In the genomic region with DNA sequence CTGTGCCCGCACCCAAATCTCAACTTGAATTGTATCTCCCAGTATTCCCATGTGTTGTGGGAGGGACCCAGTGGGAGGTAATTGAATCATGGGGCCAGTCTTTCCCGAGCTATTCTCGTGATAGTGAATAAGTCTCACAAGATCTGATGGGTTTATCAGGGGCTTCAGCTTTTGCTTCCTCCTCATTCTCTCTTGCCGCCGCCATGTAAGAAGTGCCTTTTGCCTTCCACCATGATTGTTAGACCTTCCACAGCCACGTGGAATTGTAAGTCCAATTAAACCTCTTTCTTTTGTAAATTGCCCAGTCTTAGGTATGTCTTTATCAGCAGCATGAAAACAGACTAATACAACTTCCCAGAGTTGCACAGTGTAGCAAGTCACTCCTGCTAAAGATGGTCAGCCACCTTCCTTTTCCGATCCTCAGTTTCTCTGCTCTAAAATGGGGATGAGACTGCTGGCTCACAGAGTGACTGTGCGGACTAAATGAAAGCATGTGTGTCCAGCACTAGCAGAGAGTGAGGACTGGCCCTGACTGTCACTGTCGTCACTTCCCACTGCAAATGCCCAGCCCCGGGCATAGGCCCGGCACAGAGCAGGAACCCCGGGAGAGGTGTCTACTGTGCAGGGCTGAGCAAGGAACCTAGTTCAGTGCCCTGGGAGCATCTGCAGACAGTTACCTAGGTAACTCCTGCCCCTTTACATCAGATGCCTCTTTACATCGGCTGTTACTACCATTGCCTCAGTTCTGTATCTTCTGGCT, we compare ENCODE assay signal across 18 cellular contexts. TPM values are rescaled to one million over a fixed set of nuclear protein-coding genes. Genes with fewer than 3 reads are reported as not detected.
A peak's percentile ranks its signal among the peaks of the same experiment; 100 is the strongest.
DNase-seq lines count a peak whose midpoint lies in the region; ATAC-seq and TF ChIP-seq lines count a peak whose summit lies in the region.
"Had no signal": no experiment of that assay in that cellular context is flagged by ENCODE, and none has a peak within 500 bp of the region (broad histone marks: within the 10 kb centered on the region; RNA-seq: fewer than 3 reads in every experiment).

No MANE protein-coding gene starts in this region.

- 83% methylated on average over 12 of the region's 13 CpGs for WGBS in SK-N-SH (ENCODE audit: low lambda C conversion rate)

- H3K4me3 Mint-ChIP-seq in nephron progenitor cell (peak overlapping the region; percentile 67), type B pancreatic cell (peak overlapping the region; percentile 39)
- H3K4me3 Mint-ChIP-seq: activated CD4-positive, alpha-beta memory T cell treated with anti-CD3 and anti-CD28 coated beads, Interleukin-2, amount 10 ng/mL, durations not matched to agents 7 days and 5 days had no signal

- no peaks in the 10 kb centered on the region for H3K9me3 ChIP-seq in SK-N-SH
- H3K9me3 ChIP-seq: ascending aorta, gastroesophageal sphincter had no signal

- H3K4me1 Mint-ChIP-seq in nephron progenitor cell: peaks cover 60% of the 10 kb centered on the region
- H3K4me1 Mint-ChIP-seq in type B pancreatic cell (ENCODE audit: unreplicated experiment): peaks cover 49% of the 10 kb centered on the region
- H3K4me1 Mint-ChIP-seq: activated CD4-positive, alpha-beta memory T cell treated with anti-CD3 and anti-CD28 coated beads, Interleukin-2, amount 10 ng/mL, durations not matched to agents 7 days and 5 days had no signal

- no peaks in the 10 kb centered on the region for H3K9me2 ChIP-seq in SK-N-SH

- H3K4me3 ChIP-seq in SK-N-SH (ENCODE audit: low read depth in 2 of 2, low read length in 1 of 2): no peak overlapping the region
- H3K4me3 ChIP-seq in coronary artery: peak overlapping the region; percentile 1
- H3K4me3 ChIP-seq: ascending aorta, gastroesophageal sphincter had no signal

- no peak for TF ChIP-seq RAD21 in SK-N-SH (IDR thresholded peaks at IDR 0.05; ENCODE audit: low read length)

- CTCF ChIA-PET in SK-N-SH (lab: Yijun Ruan, JAX): interaction anchor here (1.0 to 2.0 kb wide), 6 partner anchors 8 to 127 kb away, joined by 3 to 10 read pairs (median 6); no protein-coding TSS in a partner anchor

- no peaks in the 10 kb centered on the region for H3F3A ChIP-seq in SK-N-SH (replicated peaks; ENCODE audit: insufficient read depth)

- peak overlapping the region in 1 of 2 experiments; percentile 33; a peak in 1 of 4 replicates for H3K27ac ChIP-seq in SK-N-SH (ENCODE audit: low read depth in 2 of 2, low read length in 1 of 2)
- H3K27ac ChIP-seq in coronary artery: peak overlapping the region; percentile 40 to 65
- H3K27ac ChIP-seq: ascending aorta had no signal

- POLR2A ChIA-PET in SK-N-SH (lab: Yijun Ruan, JAX): interaction anchor here (1.8 kb wide), 1 partner anchor 10 kb away, joined by 4 read pairs; a partner anchor contains a TSS

- ATAC-seq in SK-N-SH treated with all-trans-retinoic acid at 6 μM for 48 hours: no peak
- no peak for ATAC-seq in GM21360 (IDR thresholded peaks at IDR 0.05; ENCODE audit: unreplicated experiment)
- ATAC-seq in GM19324 (IDR thresholded peaks at IDR 0.05; ENCODE audit: low FRiP score, unreplicated experiment): no peak

- peaks cover 3% of the 10 kb centered on the region for H3K27me3 Mint-ChIP-seq in nephron progenitor cell (ENCODE audit: low read depth, poor library complexity)
- no peaks in the 10 kb centered on the region for H3K27me3 Mint-ChIP-seq in type B pancreatic cell

- H3K79me2 ChIP-seq in SK-N-SH (ENCODE audit: insufficient read depth): peaks cover 69% of the 10 kb centered on the region

- no peak overlapping the region for H2AFZ ChIP-seq in SK-N-SH (ENCODE audit: low read depth)

- H3K4me2 ChIP-seq in SK-N-SH: no peak overlapping the region

- no peak overlapping the region for H3K9ac ChIP-seq in SK-N-SH

- no peak for TF ChIP-seq CTCF in SK-N-SH (IDR thresholded peaks at IDR 0.05)
- TF ChIP-seq CTCF in coronary artery (IDR thresholded peaks at IDR 0.05): no peak
- TF ChIP-seq CTCF in nephron progenitor cell (IDR thresholded peaks at IDR 0.05): no peak
- no peak for TF ChIP-seq CTCF in type B pancreatic cell (conservative IDR thresholded peaks at IDR 0.05)

- H3K36me3 ChIP-seq in SK-N-SH (replicated peaks in 1 of 2; ENCODE audit: control insufficient read depth in 1 of 2, insufficient read depth in 2 of 2, low read length in 1 of 2): peaks cover 0 to 14% of the 10 kb centered on the region in 2 experiments

- H3K27me3 ChIP-seq in SK-N-SH (ENCODE audit: insufficient read depth): no peaks in the 10 kb centered on the region
- H3K27me3 ChIP-seq: ascending aorta, gastroesophageal sphincter had no signal

- H3K4me1 ChIP-seq in SK-N-SH (ENCODE audit: control insufficient read depth in 1 of 2, insufficient read depth in 2 of 2, low read depth in 1 of 2, low read length in 1 of 2): peaks cover 0 to 40% of the 10 kb centered on the region in 2 experiments; a peak in 2 of 4 replicates

- H3K27ac Mint-ChIP-seq in nephron progenitor cell: peak overlapping the region; percentile 94
- no peak overlapping the region for H3K27ac Mint-ChIP-seq in type B pancreatic cell
- H3K27ac Mint-ChIP-seq: activated CD4-positive, alpha-beta memory T cell treated with anti-CD3 and anti-CD28 coated beads, Interleukin-2, amount 10 ng/mL, durations not matched to agents 7 days and 5 days had no signal

- H3K36me3 Mint-ChIP-seq in nephron progenitor cell (ENCODE audit: low read depth) (peaks cover 41% of the 10 kb centered on the region), type B pancreatic cell (peaks cover 23% of the 10 kb centered on the region)

- H4K20me1 ChIP-seq in SK-N-SH (ENCODE audit: insufficient read depth): peaks cover 83% of the 10 kb centered on the region

- DNase-seq in SK-N-SH (peak; percentile 32), coronary artery (ENCODE audit: low spot score) (peak; percentile 62), nephron progenitor cell (no peak), type B pancreatic cell (ENCODE audit: extremely low spot score, unreplicated experiment) (no peak), SKM-1 treated with dmso at 0.1 percent for 144 hours (lab: John Stamatoyannopoulos, UW; ENCODE audit: unreplicated experiment) (no peak)
- DNase-seq: activated effector memory CD4-positive, alpha-beta T cell treated with anti-CD3 and anti-CD28 coated beads, Interleukin-2, amount 50 U/mL, for 16 hours; effector CD4-positive, alpha-beta T cell; kidney; MM.1S; NCI-H2081 treated with DMSO at 0.1 percent for 48 hours; SHP77 treated with DMSO at 0.1 percent for 48 hours; stimulated activated CD4-positive, alpha-beta T cell treated with anti-CD3 and anti-CD28 coated beads, Interleukin-4, amount 100 ng/mL, for 24 hours had no signal

- H3K9me3 Mint-ChIP-seq in nephron progenitor cell (peaks cover 32% of the 10 kb centered on the region), type B pancreatic cell (peaks cover 5% of the 10 kb centered on the region)
- H3K9me3 Mint-ChIP-seq: activated CD4-positive, alpha-beta memory T cell treated with anti-CD3 and anti-CD28 coated beads, Interleukin-2, amount 10 ng/mL, durations not matched to agents 7 days and 5 days had no signal

- TF ChIP-seq EP300 in SK-N-SH (IDR thresholded peaks at IDR 0.05; ENCODE audit: borderline replicate concordance in 1 of 2, low read depth in 1 of 2, low read length in 1 of 2): no peak

TF ChIP-seq in SK-N-SH, 30 proteins besides CTCF, POLR2A, EP300 and RAD21:
- TF ChIP-seq FOSL2 (IDR thresholded peaks at IDR 0.05; ENCODE audit: borderline replicate concordance, low read depth): no peak
- no peak for TF ChIP-seq TEAD4 (IDR thresholded peaks at IDR 0.05; ENCODE audit: borderline replicate concordance, insufficient read depth)
- no peak for TF ChIP-seq TCF12 (IDR thresholded peaks at IDR 0.05)
- TF ChIP-seq RFX5 (IDR thresholded peaks at IDR 0.05; ENCODE audit: low read length): no peak
- TF ChIP-seq RXRA (IDR thresholded peaks at IDR 0.05; ENCODE audit: borderline replicate concordance, low read depth): no peak
- no peak for TF ChIP-seq ELF1 (IDR thresholded peaks at IDR 0.05)
- TF ChIP-seq TAF1 (IDR thresholded peaks at IDR 0.05; ENCODE audit: borderline replicate concordance, low read depth, low read length): no peak
TF ChIP-seq in SK-N-SH: peak in this region for 0.

TF ChIP-seq in SK-N-SH treated with all-trans-retinoic acid at 6 μM for 48 hours, 23 proteins besides CTCF, POLR2A, EP300 and RAD21:
- TF ChIP-seq ZNF565 (CRISPR knock-in tag; conservative IDR thresholded peaks at IDR 0.05; ENCODE audit: low read depth): no peak
- no peak for TF ChIP-seq GLIS3 (CRISPR knock-in tag; IDR thresholded peaks at IDR 0.05)
- TF ChIP-seq PPARA (CRISPR knock-in tag; IDR thresholded peaks at IDR 0.05; ENCODE audit: borderline replicate concordance): no peak
- TF ChIP-seq ISL1 (CRISPR knock-in tag; IDR thresholded peaks at IDR 0.05): no peak
- no peak for TF ChIP-seq OSR1 (CRISPR knock-in tag; IDR thresholded peaks at IDR 0.05)
- TF ChIP-seq CSDC2 (CRISPR knock-in tag; IDR thresholded peaks at IDR 0.05): no peak
- TF ChIP-seq ZFP30 (CRISPR knock-in tag; IDR thresholded peaks at IDR 0.05): no peak
- TF ChIP-seq ZFP3 (CRISPR knock-in tag; IDR thresholded peaks at IDR 0.05): no peak
- TF ChIP-seq TOX (CRISPR knock-in tag; IDR thresholded peaks at IDR 0.05; ENCODE audit: borderline replicate concordance): no peak
- TF ChIP-seq ARNTL (CRISPR knock-in tag; IDR thresholded peaks at IDR 0.05; ENCODE audit: borderline replicate concordance, low read depth): no peak
- no peak for TF ChIP-seq ZNF70 (CRISPR knock-in tag; IDR thresholded peaks at IDR 0.05)
- TF ChIP-seq ZNF8 (CRISPR knock-in tag; IDR thresholded peaks at IDR 0.05): no peak
- TF ChIP-seq SNAI2 (CRISPR knock-in tag; IDR thresholded peaks at IDR 0.05): no peak
- TF ChIP-seq, protein P1, sequence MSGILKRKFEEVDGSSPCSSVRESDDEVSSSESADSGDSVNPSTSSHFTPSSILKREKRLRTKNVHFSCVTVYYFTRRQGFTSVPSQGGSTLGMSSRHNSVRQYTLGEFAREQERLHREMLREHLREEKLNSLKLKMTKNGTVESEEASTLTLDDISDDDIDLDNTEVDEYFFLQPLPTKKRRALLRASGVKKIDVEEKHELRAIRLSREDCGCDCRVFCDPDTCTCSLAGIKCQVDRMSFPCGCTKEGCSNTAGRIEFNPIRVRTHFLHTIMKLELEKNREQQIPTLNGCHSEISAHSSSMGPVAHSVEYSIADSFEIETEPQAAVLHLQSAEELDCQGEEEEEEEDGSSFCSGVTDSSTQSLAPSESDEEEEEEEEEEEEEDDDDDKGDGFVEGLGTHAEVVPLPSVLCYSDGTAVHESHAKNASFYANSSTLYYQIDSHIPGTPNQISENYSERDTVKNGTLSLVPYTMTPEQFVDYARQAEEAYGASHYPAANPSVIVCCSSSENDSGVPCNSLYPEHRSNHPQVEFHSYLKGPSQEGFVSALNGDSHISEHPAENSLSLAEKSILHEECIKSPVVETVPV (CRISPR knock-in tag; IDR thresholded peaks at IDR 0.05): no peak

RNA-seq across cellular contexts. Expression of a gene that starts 9.5 kb away (rescaled TPM):
- 18.3 and 20.7 TPM in 2 replicates for polyA plus RNA-seq in SK-N-SH (2012; rRNA removed)
- polyA plus RNA-seq in SK-N-SH (2012; cell fraction: cytosol; rRNA removed): 8.1 and 14.3 TPM in 2 replicates
- 8.7 TPM in 2 replicates for polyA plus RNA-seq in SK-N-SH (2012; cell fraction: nucleus; rRNA removed)
- 32.8 and 36.7 TPM in 2 replicates for total RNA-seq in type B pancreatic cell (ENCODE audit: low replicate concordance)

Comparison
In these comparisons a context has a peak if more than half of its experiments do, and no peak if none do; other contexts are left out.
1. DNase-seq: peak in SK-N-SH (single experiment) and coronary artery (single experiment); none in nephron progenitor cell (single experiment), type B pancreatic cell (single experiment) and SKM-1 treated with dmso at 0.1 percent for 144 hours (single experiment).